24 cellular contexts compared by ENCODE assay signal in the genomic region with DNA sequence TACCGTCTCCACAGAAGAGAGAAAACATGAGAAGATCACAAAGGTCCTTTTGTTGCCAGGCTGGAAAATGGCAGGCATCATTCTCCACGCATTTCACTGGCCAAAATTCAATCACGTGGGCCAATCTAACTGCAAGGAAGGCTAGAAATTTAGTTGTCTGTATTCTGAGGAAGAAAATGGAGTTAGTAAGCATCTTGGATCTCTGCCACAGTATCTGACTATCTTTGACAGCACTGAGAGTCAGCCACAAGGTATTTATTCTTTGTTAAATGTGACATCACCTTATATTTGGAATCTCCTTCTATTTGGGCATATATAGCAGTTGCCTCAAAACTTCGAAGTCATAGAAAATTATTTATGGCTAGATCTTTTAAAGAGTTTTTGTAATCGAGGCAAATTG.
A peak's percentile ranks its signal among the peaks of the same experiment; 100 is the strongest.
DNase-seq lines count a peak whose midpoint lies in the region; FAIRE-seq and TF ChIP-seq lines count a peak whose summit lies in the region.
"Had no signal": no experiment of that assay in that cellular context is flagged by ENCODE, and none has a peak within 500 bp of the region (broad histone marks: within the 10 kb centered on the region; RNA-seq: fewer than 3 reads in every experiment).

No MANE protein-coding gene starts in this region.

- H3K9me3 ChIP-seq in GM23248 (ENCODE audit: low read depth) = no peaks in the 10 kb centered on the region
- no peaks in the 10 kb centered on the region for H3K9me3 ChIP-seq in sigmoid colon
- H3K9me3 ChIP-seq: ascending aorta had no signal

- H3K79me2 ChIP-seq in GM23248 (ENCODE audit: insufficient read depth) = no peaks in the 10 kb centered on the region

- H3K27me3 ChIP-seq in GM23248 (replicated peaks; ENCODE audit: insufficient read depth) (no peaks in the 10 kb centered on the region), sigmoid colon (no peaks in the 10 kb centered on the region)
- H3K27me3 ChIP-seq: ascending aorta had no signal

- no peak overlapping the region for H3K9ac ChIP-seq in GM23248

- H3K4me3 ChIP-seq in GM23248 = no peak overlapping the region
- H3K4me3 ChIP-seq in fibroblast of the aortic adventitia (ENCODE audit: low read depth, low read length) = no peak overlapping the region
- no peak overlapping the region for H3K4me3 ChIP-seq in sigmoid colon
- H3K4me3 ChIP-seq: ascending aorta had no signal

- TF ChIP-seq POLR2A in sigmoid colon (IDR thresholded peaks at IDR 0.05) = no peak

- H3K36me3 ChIP-seq in GM23248 (ENCODE audit: low read depth) = no peaks in the 10 kb centered on the region
- H3K36me3 ChIP-seq in sigmoid colon = no peaks in the 10 kb centered on the region
- H3K36me3 ChIP-seq: ascending aorta, WERI-Rb-1 had no signal

- H4K20me1 ChIP-seq in GM23248 (ENCODE audit: insufficient read depth) = no peaks in the 10 kb centered on the region

- H3K27ac ChIP-seq in GM23248 (no peak overlapping the region), sigmoid colon (no peak overlapping the region)
- H3K27ac ChIP-seq: ascending aorta, RWPE1, WERI-Rb-1 had no signal

- FAIRE-seq in D721Med (lab: Jason Lieb, UNC) = no peak
- FAIRE-seq: endothelial cell of umbilical vein had no signal

- DNase-seq in COLO829 (ENCODE audit: low spot score) (peak; percentile 23), GM23248 (peak; percentile 29), SHP77 treated with DMSO at 0.1 percent for 48 hours (lab: John Stamatoyannopoulos, UW) (peak; percentile 12), fibroblast of the aortic adventitia (ENCODE audit: low read depth) (peak; percentile 4), D721Med (ENCODE audit: insufficient read length, low spot score) (no peak), NOMO-1 treated with DMSO at 0.1 percent for 48 hours (lab: John Stamatoyannopoulos, UW; ENCODE audit: unreplicated experiment) (no peak), sigmoid colon (no peak)
- DNase-seq: activated CD4-positive, alpha-beta T cell treated with anti-CD3 and anti-CD28 coated beads, Interleukin-2, amount 10 ng/mL, durations not matched to agents 24 days and 14 days; activated effector memory CD4-positive, alpha-beta T cell treated with anti-CD3 and anti-CD28 coated beads, Interleukin-2, amount 50 U/mL, for 16 hours; activated naive CD8-positive, alpha-beta T cell treated with anti-CD3 and anti-CD28 coated beads for 36 hours; activated T-cell treated with anti-CD3 and anti-CD28 coated beads, Interleukin-2, amount 50 U/mL, for 1 hour; CD4-positive, CD25-positive, alpha-beta regulatory T cell; HFFc6; Karpas-422; mammary epithelial cell; NCI-H1694 treated with DMSO at 0.1 percent for 48 hours; NCI-H526 treated with DMSO at 0.1 percent for 48 hours; stimulated activated CD4-positive, alpha-beta T cell treated with anti-CD3 and anti-CD28 coated beads, Interleukin-12 subunit alpha, Interleukin-12 subunit beta, amount 100 ng/mL, for 4 hours; stimulated activated CD4-positive, alpha-beta T cell treated with anti-CD3 and anti-CD28 coated beads, Interleukin-4, amount 100 ng/mL, for 1 hour; T-helper 9 cell; WERI-Rb-1 had no signal

- TF ChIP-seq CTCF in fibroblast of the aortic adventitia (IDR thresholded peaks at IDR 0.05; ENCODE audit: insufficient read depth, low read length) = no peak
- no peak for TF ChIP-seq CTCF in D721Med (IDR thresholded peaks at IDR 0.05; ENCODE audit: insufficient read depth, missing control alignments)
- no peak for TF ChIP-seq CTCF in sigmoid colon (IDR thresholded peaks at IDR 0.05)

- in situ Hi-C loops in GM23248 (cut with MboI) = no loop called here

- intact Hi-C loops in sigmoid colon (cut with DNase I) = no loop called here

- H3K4me1 ChIP-seq in GM23248 (ENCODE audit: insufficient read depth) = no peaks in the 10 kb centered on the region
- peaks cover 0 to 8% (median 0%) of the 10 kb centered on the region in 4 donors for H3K4me1 ChIP-seq in sigmoid colon
- H3K4me1 ChIP-seq: ascending aorta had no signal

- H3F3A ChIP-seq in GM23248 (ENCODE audit: insufficient read depth) = no peaks in the 10 kb centered on the region

- H3K9me2 ChIP-seq in GM23248 (ENCODE audit: insufficient read depth) = no peaks in the 10 kb centered on the region

- H3K4me2 ChIP-seq in GM23248 (ENCODE audit: unreplicated experiment) = no peak overlapping the region

- H2AFZ ChIP-seq in GM23248 = no peak overlapping the region

- WGBS in GM23248 (ENCODE audit: low coverage in 1 of 2, low lambda C conversion rate in 2 of 2, missing lambda C conversion rate in 2 of 2), 2 experiments = 50 to 53% methylated on average over 5 of the region's 5 CpGs
- 73 to 75% methylated on average over 5 of the region's 5 CpGs for WGBS in sigmoid colon, 2 donors

- TF ChIP-seq EP300 in sigmoid colon (IDR thresholded peaks at IDR 0.05) = no peak

Comparison
In these comparisons a context has a peak if more than half of its experiments do, and no peak if none do; other contexts are left out.
1. DNase-seq: peak in COLO829 (single experiment), GM23248 (single experiment), SHP77 treated with DMSO at 0.1 percent for 48 hours (single experiment) and fibroblast of the aortic adventitia (single experiment); none in D721Med (single experiment), NOMO-1 treated with DMSO at 0.1 percent for 48 hours (single experiment) and sigmoid colon (single experiment).